1 cellular context compared by ENCODE assay signal in genomic region chr12:15171015-15171646, GRCh38.
TF ChIP-seq lines count a peak whose summit lies in the region.

No MANE protein-coding gene starts in this region.

TF ChIP-seq in H1, 55 proteins besides CTCF, POLR2A, EP300 and RAD21:
- no peak for TF ChIP-seq CHD7 (IDR thresholded peaks at IDR 0.05; ENCODE audit: insufficient replicate concordance, low read length)
- no peak for TF ChIP-seq SIN3A (conservative IDR thresholded peaks at IDR 0.05 in 1 of 2, IDR thresholded peaks at IDR 0.05 in 1 of 2; ENCODE audit: low read depth in 1 of 2, low read length in 2 of 2)
- TF ChIP-seq BACH1 (IDR thresholded peaks at IDR 0.05; ENCODE audit: low read length) = no peak
- TF ChIP-seq BRCA1 (IDR thresholded peaks at IDR 0.05; ENCODE audit: low read depth, low read length) = no peak
- no peak for TF ChIP-seq SP2 (IDR thresholded peaks at IDR 0.05; ENCODE audit: low read length)
- TF ChIP-seq EZH2 (IDR thresholded peaks at IDR 0.05; ENCODE audit: low read depth, low read length, severe bottlenecking) = no peak
- no peak for TF ChIP-seq YY1 (IDR thresholded peaks at IDR 0.05; ENCODE audit: low read depth, low read length)
- no peak for TF ChIP-seq USF2 (IDR thresholded peaks at IDR 0.05; ENCODE audit: low read length)
- TF ChIP-seq POU5F1 (IDR thresholded peaks at IDR 0.05; ENCODE audit: low read depth, low read length) = no peak
- no peak for TF ChIP-seq RNF2 (IDR thresholded peaks at IDR 0.05; ENCODE audit: borderline replicate concordance, low read depth, low read length, missing control alignments, poor library complexity, severe bottlenecking)
- TF ChIP-seq TBP (IDR thresholded peaks at IDR 0.05; ENCODE audit: low read depth, low read length) = no peak
- no peak for TF ChIP-seq CBX8 (IDR thresholded peaks at IDR 0.05; ENCODE audit: borderline replicate concordance, low read depth, low read length)
